ENCODE assay signal across 1 cellular context in genomic region chr21:45418301-45419071, GRCh38.
TF ChIP-seq lines count a peak whose summit lies in the region.

No MANE protein-coding gene starts in this region.

TF ChIP-seq in WTC11, 78 proteins besides CTCF, POLR2A, EP300 and RAD21 (continued from another document):
- no peak for TF ChIP-seq NR1H2 (CRISPR knock-in tag; IDR thresholded peaks at IDR 0.05)
TF ChIP-seq in WTC11: peak in this region for 0.
